9 cellular contexts compared by ENCODE assay signal in the genomic region with DNA sequence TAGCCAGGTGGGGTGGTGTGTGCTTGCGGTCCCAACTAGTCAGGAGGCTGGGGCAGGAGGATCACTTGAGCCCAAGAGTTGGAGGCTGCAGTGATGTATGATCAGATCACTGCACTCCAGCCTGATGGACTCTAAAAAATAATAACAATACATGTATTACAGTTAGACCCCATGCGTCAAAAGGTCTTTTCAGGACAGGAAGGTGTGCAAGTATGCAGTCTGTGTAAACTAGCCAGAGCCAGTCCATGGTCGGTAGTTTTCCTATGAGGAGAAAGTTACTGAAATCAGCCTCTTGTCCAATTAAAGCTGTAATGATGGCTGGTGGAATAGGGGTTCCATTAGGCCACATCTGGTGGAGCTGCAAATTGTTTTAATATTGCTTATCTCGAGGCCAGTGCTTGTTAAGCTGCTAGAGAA. TPM values are rescaled to one million over a fixed set of nuclear protein-coding genes. Genes with fewer than 3 reads are reported as not detected.
A peak's percentile ranks its signal among the peaks of the same experiment; 100 is the strongest.
DNase-seq lines count a peak whose midpoint lies in the region; ATAC-seq and TF ChIP-seq lines count a peak whose summit lies in the region.
"Had no signal": no experiment of that assay in that cellular context is flagged by ENCODE, and none has a peak within 500 bp of the region (broad histone marks: within the 10 kb centered on the region; RNA-seq: fewer than 3 reads in every experiment).

No MANE protein-coding gene starts in this region.

- H3K27ac Mint-ChIP-seq in CD8-positive, alpha-beta memory T cell = peak overlapping the region; percentile 64 to 96 (median 94)
- peak overlapping the region; percentile 66 to 96 for H3K27ac Mint-ChIP-seq in T-cell
- peak overlapping the region; percentile 96 for H3K27ac Mint-ChIP-seq in stimulated activated effector memory CD8-positive, alpha-beta T cell treated with anti-CD3 and anti-CD28 coated beads, Interleukin-12 subunit alpha, Interleukin-12 subunit beta, amount 100 ng/mL, for 72 hours

- no peak overlapping the region for H3K4me3 ChIP-seq in CD8-positive, alpha-beta memory T cell (ENCODE audit: low read length)
- no peak overlapping the region for H3K4me3 ChIP-seq in liver (ENCODE audit: low read depth in 1 of 3, low read length in 3 of 3)

- no peak for TF ChIP-seq RAD21 in liver (IDR thresholded peaks at IDR 0.05)

- peaks cover 49 to 62% (median 57%) of the 10 kb centered on the region in 3 donors for H3K4me1 Mint-ChIP-seq in CD8-positive, alpha-beta memory T cell
- peaks cover 34 to 56% (median 48%) of the 10 kb centered on the region in 3 donors for H3K4me1 Mint-ChIP-seq in T-cell
- H3K4me1 Mint-ChIP-seq in stimulated activated effector memory CD8-positive, alpha-beta T cell treated with anti-CD3 and anti-CD28 coated beads, Interleukin-12 subunit alpha, Interleukin-12 subunit beta, amount 100 ng/mL, for 72 hours = peaks cover 49% of the 10 kb centered on the region

- WGBS in liver = 72% methylated on average over 4 of the region's 4 CpGs

- H3K36me3 Mint-ChIP-seq in CD8-positive, alpha-beta memory T cell = peaks cover 0 to 24% (median 0%) of the 10 kb centered on the region in 3 donors
- H3K36me3 Mint-ChIP-seq in T-cell = no peaks in the 10 kb centered on the region
- peaks cover 33% of the 10 kb centered on the region for H3K36me3 Mint-ChIP-seq in stimulated activated effector memory CD8-positive, alpha-beta T cell treated with anti-CD3 and anti-CD28 coated beads, Interleukin-12 subunit alpha, Interleukin-12 subunit beta, amount 100 ng/mL, for 72 hours

- no peaks in the 10 kb centered on the region for H3K9me3 ChIP-seq in CD8-positive, alpha-beta memory T cell (ENCODE audit: low read length)
- H3K9me3 ChIP-seq in liver (ENCODE audit: control insufficient read depth in 4 of 4, low read length in 3 of 4) = no peaks in the 10 kb centered on the region

- no peak overlapping the region for H3K27ac ChIP-seq in CD8-positive, alpha-beta memory T cell (ENCODE audit: low read depth, low read length)
- H3K27ac ChIP-seq in liver (ENCODE audit: low read depth in 1 of 2, low read length in 2 of 2) = peak overlapping the region; percentile 70 to 74

- H3K27me3 ChIP-seq in CD8-positive, alpha-beta memory T cell (ENCODE audit: insufficient read depth, low read length, poor library complexity, severe bottlenecking) = no peaks in the 10 kb centered on the region
- no peaks in the 10 kb centered on the region for H3K27me3 ChIP-seq in liver (ENCODE audit: control insufficient read depth in 4 of 4, insufficient read depth in 4 of 4, low read length in 3 of 4)

- H3K9me3 Mint-ChIP-seq in CD8-positive, alpha-beta memory T cell = no peaks in the 10 kb centered on the region
- H3K9me3 Mint-ChIP-seq in T-cell = peaks cover 0 to 4% (median 0%) of the 10 kb centered on the region in 3 donors
- H3K9me3 Mint-ChIP-seq in stimulated activated effector memory CD8-positive, alpha-beta T cell treated with anti-CD3 and anti-CD28 coated beads, Interleukin-12 subunit alpha, Interleukin-12 subunit beta, amount 100 ng/mL, for 72 hours = peaks cover 5% of the 10 kb centered on the region

- no peaks in the 10 kb centered on the region for H3K36me3 ChIP-seq in CD8-positive, alpha-beta memory T cell (ENCODE audit: insufficient read depth, low read length)
- H3K36me3 ChIP-seq in liver (ENCODE audit: control insufficient read depth in 4 of 4, insufficient read depth in 3 of 4, low read depth in 1 of 4, low read length in 3 of 4) = peaks cover 0 to 2% (median 0%) of the 10 kb centered on the region in 4 donors

- H3K4me3 Mint-ChIP-seq in CD8-positive, alpha-beta memory T cell = peak overlapping the region; percentile 57 to 99 (median 92)
- H3K4me3 Mint-ChIP-seq in T-cell = peak overlapping the region; percentile 54 to 91 (median 60)
- H3K4me3 Mint-ChIP-seq in stimulated activated effector memory CD8-positive, alpha-beta T cell treated with anti-CD3 and anti-CD28 coated beads, Interleukin-12 subunit alpha, Interleukin-12 subunit beta, amount 100 ng/mL, for 72 hours = peak overlapping the region; percentile 82

- ATAC-seq in T-cell (replicated peaks in 1 of 4) (no peak), HG02938 (IDR thresholded peaks at IDR 0.05; ENCODE audit: unreplicated experiment) (no peak), GM18498 (IDR thresholded peaks at IDR 0.05; ENCODE audit: unreplicated experiment) (no peak)
- ATAC-seq in stimulated activated effector memory CD8-positive, alpha-beta T cell treated with anti-CD3 and anti-CD28 coated beads, Interleukin-12 subunit alpha, Interleukin-12 subunit beta, amount 100 ng/mL, for 72 hours = no peak

- DNase-seq in CD8-positive, alpha-beta memory T cell = no peak
- DNase-seq in T-cell = no peak
- DNase-seq in stimulated activated effector memory CD8-positive, alpha-beta T cell treated with anti-CD3 and anti-CD28 coated beads, Interleukin-12 subunit alpha, Interleukin-12 subunit beta, amount 100 ng/mL, for 72 hours (ENCODE audit: low spot score in 2 of 2) = no peak
- no peak for DNase-seq in SW480 (ENCODE audit: low spot score)
- DNase-seq: DND-41, NCI-H1436 had no signal

- no peak overlapping the region for H3K9ac ChIP-seq in liver (ENCODE audit: low read depth in 1 of 2, low read length in 2 of 2)

- H3K4me1 ChIP-seq in CD8-positive, alpha-beta memory T cell (ENCODE audit: insufficient read depth, low read length) = peaks cover 32% of the 10 kb centered on the region
- H3K4me1 ChIP-seq in liver (ENCODE audit: control insufficient read depth in 4 of 4, insufficient read depth in 4 of 4, low read length in 3 of 4) = peaks cover 16 to 40% (median 34%) of the 10 kb centered on the region in 4 donors

- CTCF ChIA-PET in CD8-positive, alpha-beta memory T cell (lab: Charles Lee) = interaction anchor here (1.3 to 12.5 kb wide), 3 partner anchors 14 to 51 kb away, joined by 3 to 204 read pairs (median 4); no protein-coding TSS in a partner anchor
- CTCF ChIA-PET in T-cell (lab: Charles Lee) = interaction anchor here (0.7 to 1.2 kb wide), 2 partner anchors 51 to 72 kb away, joined by 3 to 6 read pairs; no protein-coding TSS in a partner anchor

- POLR2A ChIA-PET in CD8-positive, alpha-beta memory T cell (lab: Charles Lee) = interaction anchor here (0.5 to 1.5 kb wide), 3 partner anchors 13 to 39 kb away, joined by 4 to 5 read pairs (median 5); no protein-coding TSS in a partner anchor
- POLR2A ChIA-PET in T-cell (lab: Charles Lee) = interaction anchor here in 1 of 2 donors (0.6 kb wide), 1 partner anchor 8 kb away, joined by 4 read pairs; no protein-coding TSS in a partner anchor

- TF ChIP-seq CTCF in liver (IDR thresholded peaks at IDR 0.05; ENCODE audit: low read depth, low read length, missing input control) = no peak

- peaks cover 0 to 2% of the 10 kb centered on the region in 2 donors for H3K27me3 Mint-ChIP-seq in CD8-positive, alpha-beta memory T cell
- H3K27me3 Mint-ChIP-seq in T-cell = no peaks in the 10 kb centered on the region

TF ChIP-seq in liver, 16 proteins besides CTCF, POLR2A, EP300 and RAD21:
- TF ChIP-seq ATF3 (IDR thresholded peaks at IDR 0.05) (no peak), RXRA (IDR thresholded peaks at IDR 0.05) (peak in 1 of 2 donors; percentile 8), NR2F2 (IDR thresholded peaks at IDR 0.05) (no peak), YY1 (IDR thresholded peaks at IDR 0.05) (no peak), SP1 (IDR thresholded peaks at IDR 0.05) (no peak)

RNA-seq across cellular contexts. Expression of gene STOM, which starts 1.5 kb away (rescaled TPM):
- total RNA-seq in CD8-positive, alpha-beta memory T cell = 10 to 100 TPM; 63.0 to 67.3 TPM
- polyA plus RNA-seq in CD8-positive, alpha-beta memory T cell = 315 TPM
- total RNA-seq in T-cell (10 to 100 TPM; 24.2 to 73.9 (median 57.8) TPM), liver (100 to 1,000 TPM; 318 to 398 TPM)
- 100 to 1,000 TPM; 150 to 212 TPM for polyA plus RNA-seq in liver

Comparison
In these comparisons a context has a peak if more than half of its experiments do, and no peak if none do; other contexts are left out.
1. RNA of gene STOM, which starts 1.5 kb away (total RNA-seq): 318 to 398 TPM in liver; 63.0 to 67.3 TPM in CD8-positive, alpha-beta memory T cell and 24.2 to 73.9 TPM in T-cell; every median in the first group is over 4 times any median in the second.
2. Peak in every context shown above with its lines, with median percentiles within 50 percentile points of each other: H3K27ac Mint-ChIP-seq and H3K4me3 Mint-ChIP-seq.